ENCODE assay signal across 1 cellular context in the genomic region with DNA sequence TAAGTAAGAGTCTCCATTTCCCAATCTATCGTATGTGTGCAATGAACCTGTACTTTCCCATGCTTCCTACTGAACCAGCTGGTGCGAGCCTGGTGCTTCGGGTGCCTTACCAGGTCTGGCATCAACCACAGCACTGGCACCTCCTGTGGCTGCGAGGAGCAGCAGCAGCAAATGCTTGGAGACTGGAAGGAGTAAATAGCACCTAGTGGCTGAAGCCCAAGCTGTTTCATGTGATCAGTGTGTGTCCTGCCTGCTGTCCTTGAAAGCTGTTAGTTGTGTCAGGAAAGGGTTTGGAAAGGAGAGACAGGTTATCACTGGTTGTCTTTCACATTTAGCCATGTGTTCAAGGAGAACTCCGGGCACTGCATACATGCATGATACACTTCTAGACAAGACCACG.
TF ChIP-seq lines count a peak whose summit lies in the region.

No MANE protein-coding gene starts in this region.

TF ChIP-seq in HepG2, 621 proteins besides CTCF, POLR2A, EP300 and RAD21 (continued from another document and continues in another):
- TF ChIP-seq IRF2 (CRISPR knock-in tag; IDR thresholded peaks at IDR 0.05) (peak; percentile 48; the same call in 1 of the 2 replicates), BRD4 (CRISPR knock-in tag; IDR thresholded peaks at IDR 0.05) (no peak), TBX2 (CRISPR knock-in tag; IDR thresholded peaks at IDR 0.05; ENCODE audit: borderline replicate concordance) (peak; percentile 68; the same call in 1 of the 2 replicates), IKZF5 (CRISPR knock-in tag; IDR thresholded peaks at IDR 0.05) (peak; percentile 55; the same call in 1 of the 2 replicates), NAIF1 (CRISPR knock-in tag; IDR thresholded peaks at IDR 0.05; ENCODE audit: borderline replicate concordance) (no peak), KDM5A (IDR thresholded peaks at IDR 0.05; ENCODE audit: borderline replicate concordance, low read length) (no peak), RORA (CRISPR knock-in tag; IDR thresholded peaks at IDR 0.05) (no peak), DR1 (CRISPR knock-in tag; IDR thresholded peaks at IDR 0.05) (no peak), EED (CRISPR knock-in tag; IDR thresholded peaks at IDR 0.05) (no peak), ZMAT3 (CRISPR knock-in tag; conservative IDR thresholded peaks at IDR 0.05) (no peak), SALL2 (CRISPR knock-in tag; IDR thresholded peaks at IDR 0.05) (0 out of 2 replicates have a peak, but pooled peaks have one; percentile 26), AKAP8 (CRISPR knock-in tag; IDR thresholded peaks at IDR 0.05) (no peak), ZNF543 (CRISPR knock-in tag; IDR thresholded peaks at IDR 0.05) (no peak), HNF4G (IDR thresholded peaks at IDR 0.05; ENCODE audit: borderline replicate concordance, low read depth, low read length) (no peak), HNF4G (CRISPR knock-in tag; IDR thresholded peaks at IDR 0.05; ENCODE audit: borderline replicate concordance, low read depth) (no peak), ZNF605 (CRISPR knock-in tag; IDR thresholded peaks at IDR 0.05) (0 out of 2 replicates have a peak, but pooled peaks have one; percentile 41), PLRG1 (conservative IDR thresholded peaks at IDR 0.05) (no peak), ZNF546 (CRISPR knock-in tag; conservative IDR thresholded peaks at IDR 0.05) (no peak), ZNF350 (CRISPR knock-in tag; IDR thresholded peaks at IDR 0.05; ENCODE audit: borderline replicate concordance, low read depth) (no peak; the same call in 1 of the 2 replicates), ZBTB1 (CRISPR knock-in tag; IDR thresholded peaks at IDR 0.05; ENCODE audit: borderline replicate concordance) (no peak), NPAS2 (CRISPR knock-in tag; IDR thresholded peaks at IDR 0.05; ENCODE audit: borderline replicate concordance) (no peak), ZNF773 (CRISPR knock-in tag; IDR thresholded peaks at IDR 0.05; ENCODE audit: borderline replicate concordance) (no peak), ZBTB7B (CRISPR knock-in tag; IDR thresholded peaks at IDR 0.05) (no peak), ZBTB46 (CRISPR knock-in tag; IDR thresholded peaks at IDR 0.05; ENCODE audit: borderline replicate concordance) (no peak), ZFAT (CRISPR knock-in tag; conservative IDR thresholded peaks at IDR 0.05) (no peak), TOE1 (CRISPR knock-in tag; IDR thresholded peaks at IDR 0.05) (no peak), SOX6 (IDR thresholded peaks at IDR 0.05) (no peak), SOX6 (CRISPR knock-in tag; IDR thresholded peaks at IDR 0.05) (peak; percentile 54), ZNF639 (CRISPR knock-in tag; conservative IDR thresholded peaks at IDR 0.05) (no peak), ZNF136 (CRISPR knock-in tag; IDR thresholded peaks at IDR 0.05; ENCODE audit: low read depth) (no peak), FOXA1 (IDR thresholded peaks at IDR 0.05) (no peak), FOXA1 (CRISPR knock-in tag; IDR thresholded peaks at IDR 0.05) (peak; percentile 59), SMAD3 (CRISPR knock-in tag; IDR thresholded peaks at IDR 0.05) (0 out of 2 replicates have a peak, but pooled peaks have one; percentile 23), ZSCAN30 (CRISPR knock-in tag; IDR thresholded peaks at IDR 0.05) (no peak), ETV6 (CRISPR knock-in tag; conservative IDR thresholded peaks at IDR 0.05) (no peak), ZSCAN22 (CRISPR knock-in tag; IDR thresholded peaks at IDR 0.05) (no peak), ZMYM3 (CRISPR knock-in tag; IDR thresholded peaks at IDR 0.05) (peak; percentile 38; the same call in 1 of the 2 replicates), KMT2A (CRISPR knock-in tag; IDR thresholded peaks at IDR 0.05) (no peak), CBX5 (CRISPR knock-in tag; IDR thresholded peaks at IDR 0.05; ENCODE audit: borderline replicate concordance) (peak; percentile 29; the same call in 1 of the 2 replicates), REL (CRISPR knock-in tag; conservative IDR thresholded peaks at IDR 0.05) (no peak), MXD4 (CRISPR knock-in tag; IDR thresholded peaks at IDR 0.05) (no peak)
- TF ChIP-seq, protein P1, sequence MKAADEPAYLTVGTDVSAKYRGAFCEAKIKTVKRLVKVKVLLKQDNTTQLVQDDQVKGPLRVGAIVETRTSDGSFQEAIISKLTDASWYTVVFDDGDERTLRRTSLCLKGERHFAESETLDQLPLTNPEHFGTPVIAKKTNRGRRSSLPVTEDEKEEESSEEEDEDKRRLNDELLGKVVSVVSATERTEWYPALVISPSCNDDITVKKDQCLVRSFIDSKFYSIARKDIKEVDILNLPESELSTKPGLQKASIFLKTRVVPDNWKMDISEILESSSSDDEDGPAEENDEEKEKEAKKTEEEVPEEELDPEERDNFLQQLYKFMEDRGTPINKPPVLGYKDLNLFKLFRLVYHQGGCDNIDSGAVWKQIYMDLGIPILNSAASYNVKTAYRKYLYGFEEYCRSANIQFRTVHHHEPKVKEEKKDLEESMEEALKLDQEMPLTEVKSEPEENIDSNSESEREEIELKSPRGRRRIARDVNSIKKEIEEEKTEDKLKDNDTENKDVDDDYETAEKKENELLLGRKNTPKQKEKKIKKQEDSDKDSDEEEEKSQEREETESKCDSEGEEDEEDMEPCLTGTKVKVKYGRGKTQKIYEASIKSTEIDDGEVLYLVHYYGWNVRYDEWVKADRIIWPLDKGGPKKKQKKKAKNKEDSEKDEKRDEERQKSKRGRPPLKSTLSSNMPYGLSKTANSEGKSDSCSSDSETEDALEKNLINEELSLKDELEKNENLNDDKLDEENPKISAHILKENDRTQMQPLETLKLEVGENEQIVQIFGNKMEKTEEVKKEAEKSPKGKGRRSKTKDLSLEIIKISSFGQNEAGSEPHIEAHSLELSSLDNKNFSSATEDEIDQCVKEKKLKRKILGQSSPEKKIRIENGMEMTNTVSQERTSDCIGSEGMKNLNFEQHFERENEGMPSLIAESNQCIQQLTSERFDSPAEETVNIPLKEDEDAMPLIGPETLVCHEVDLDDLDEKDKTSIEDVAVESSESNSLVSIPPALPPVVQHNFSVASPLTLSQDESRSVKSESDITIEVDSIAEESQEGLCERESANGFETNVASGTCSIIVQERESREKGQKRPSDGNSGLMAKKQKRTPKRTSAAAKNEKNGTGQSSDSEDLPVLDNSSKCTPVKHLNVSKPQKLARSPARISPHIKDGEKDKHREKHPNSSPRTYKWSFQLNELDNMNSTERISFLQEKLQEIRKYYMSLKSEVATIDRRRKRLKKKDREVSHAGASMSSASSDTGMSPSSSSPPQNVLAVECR (CRISPR knock-in tag; IDR thresholded peaks at IDR 0.05; ENCODE audit: borderline replicate concordance) = no peak
- TF ChIP-seq, protein P2, sequence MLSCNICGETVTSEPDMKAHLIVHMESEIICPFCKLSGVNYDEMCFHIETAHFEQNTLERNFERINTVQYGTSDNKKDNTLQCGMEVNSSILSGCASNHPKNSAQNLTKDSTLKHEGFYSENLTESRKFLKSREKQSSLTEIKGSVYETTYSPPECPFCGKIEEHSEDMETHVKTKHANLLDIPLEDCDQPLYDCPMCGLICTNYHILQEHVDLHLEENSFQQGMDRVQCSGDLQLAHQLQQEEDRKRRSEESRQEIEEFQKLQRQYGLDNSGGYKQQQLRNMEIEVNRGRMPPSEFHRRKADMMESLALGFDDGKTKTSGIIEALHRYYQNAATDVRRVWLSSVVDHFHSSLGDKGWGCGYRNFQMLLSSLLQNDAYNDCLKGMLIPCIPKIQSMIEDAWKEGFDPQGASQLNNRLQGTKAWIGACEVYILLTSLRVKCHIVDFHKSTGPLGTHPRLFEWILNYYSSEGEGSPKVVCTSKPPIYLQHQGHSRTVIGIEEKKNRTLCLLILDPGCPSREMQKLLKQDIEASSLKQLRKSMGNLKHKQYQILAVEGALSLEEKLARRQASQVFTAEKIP (CRISPR knock-in tag; IDR thresholded peaks at IDR 0.05; ENCODE audit: borderline replicate concordance) = no peak
- TF ChIP-seq, protein P3, sequence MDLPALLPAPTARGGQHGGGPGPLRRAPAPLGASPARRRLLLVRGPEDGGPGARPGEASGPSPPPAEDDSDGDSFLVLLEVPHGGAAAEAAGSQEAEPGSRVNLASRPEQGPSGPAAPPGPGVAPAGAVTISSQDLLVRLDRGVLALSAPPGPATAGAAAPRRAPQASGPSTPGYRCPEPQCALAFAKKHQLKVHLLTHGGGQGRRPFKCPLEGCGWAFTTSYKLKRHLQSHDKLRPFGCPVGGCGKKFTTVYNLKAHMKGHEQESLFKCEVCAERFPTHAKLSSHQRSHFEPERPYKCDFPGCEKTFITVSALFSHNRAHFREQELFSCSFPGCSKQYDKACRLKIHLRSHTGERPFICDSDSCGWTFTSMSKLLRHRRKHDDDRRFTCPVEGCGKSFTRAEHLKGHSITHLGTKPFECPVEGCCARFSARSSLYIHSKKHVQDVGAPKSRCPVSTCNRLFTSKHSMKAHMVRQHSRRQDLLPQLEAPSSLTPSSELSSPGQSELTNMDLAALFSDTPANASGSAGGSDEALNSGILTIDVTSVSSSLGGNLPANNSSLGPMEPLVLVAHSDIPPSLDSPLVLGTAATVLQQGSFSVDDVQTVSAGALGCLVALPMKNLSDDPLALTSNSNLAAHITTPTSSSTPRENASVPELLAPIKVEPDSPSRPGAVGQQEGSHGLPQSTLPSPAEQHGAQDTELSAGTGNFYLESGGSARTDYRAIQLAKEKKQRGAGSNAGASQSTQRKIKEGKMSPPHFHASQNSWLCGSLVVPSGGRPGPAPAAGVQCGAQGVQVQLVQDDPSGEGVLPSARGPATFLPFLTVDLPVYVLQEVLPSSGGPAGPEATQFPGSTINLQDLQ (CRISPR knock-in tag; IDR thresholded peaks at IDR 0.05) = no peak
- TF ChIP-seq, protein P4, sequence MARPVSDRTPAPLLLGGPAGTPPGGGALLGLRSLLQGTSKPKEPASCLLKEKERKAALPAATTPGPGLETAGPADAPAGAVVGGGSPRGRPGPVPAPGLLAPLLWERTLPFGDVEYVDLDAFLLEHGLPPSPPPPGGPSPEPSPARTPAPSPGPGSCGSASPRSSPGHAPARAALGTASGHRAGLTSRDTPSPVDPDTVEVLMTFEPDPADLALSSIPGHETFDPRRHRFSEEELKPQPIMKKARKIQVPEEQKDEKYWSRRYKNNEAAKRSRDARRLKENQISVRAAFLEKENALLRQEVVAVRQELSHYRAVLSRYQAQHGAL (CRISPR knock-in tag; IDR thresholded peaks at IDR 0.05; ENCODE audit: not compliant biosample characterization) = no peak
- TF ChIP-seq, protein P5, sequence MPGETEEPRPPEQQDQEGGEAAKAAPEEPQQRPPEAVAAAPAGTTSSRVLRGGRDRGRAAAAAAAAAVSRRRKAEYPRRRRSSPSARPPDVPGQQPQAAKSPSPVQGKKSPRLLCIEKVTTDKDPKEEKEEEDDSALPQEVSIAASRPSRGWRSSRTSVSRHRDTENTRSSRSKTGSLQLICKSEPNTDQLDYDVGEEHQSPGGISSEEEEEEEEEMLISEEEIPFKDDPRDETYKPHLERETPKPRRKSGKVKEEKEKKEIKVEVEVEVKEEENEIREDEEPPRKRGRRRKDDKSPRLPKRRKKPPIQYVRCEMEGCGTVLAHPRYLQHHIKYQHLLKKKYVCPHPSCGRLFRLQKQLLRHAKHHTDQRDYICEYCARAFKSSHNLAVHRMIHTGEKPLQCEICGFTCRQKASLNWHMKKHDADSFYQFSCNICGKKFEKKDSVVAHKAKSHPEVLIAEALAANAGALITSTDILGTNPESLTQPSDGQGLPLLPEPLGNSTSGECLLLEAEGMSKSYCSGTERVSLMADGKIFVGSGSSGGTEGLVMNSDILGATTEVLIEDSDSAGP (CRISPR knock-in tag; IDR thresholded peaks at IDR 0.05; ENCODE audit: borderline replicate concordance) = no peak
- TF ChIP-seq, protein P6, sequence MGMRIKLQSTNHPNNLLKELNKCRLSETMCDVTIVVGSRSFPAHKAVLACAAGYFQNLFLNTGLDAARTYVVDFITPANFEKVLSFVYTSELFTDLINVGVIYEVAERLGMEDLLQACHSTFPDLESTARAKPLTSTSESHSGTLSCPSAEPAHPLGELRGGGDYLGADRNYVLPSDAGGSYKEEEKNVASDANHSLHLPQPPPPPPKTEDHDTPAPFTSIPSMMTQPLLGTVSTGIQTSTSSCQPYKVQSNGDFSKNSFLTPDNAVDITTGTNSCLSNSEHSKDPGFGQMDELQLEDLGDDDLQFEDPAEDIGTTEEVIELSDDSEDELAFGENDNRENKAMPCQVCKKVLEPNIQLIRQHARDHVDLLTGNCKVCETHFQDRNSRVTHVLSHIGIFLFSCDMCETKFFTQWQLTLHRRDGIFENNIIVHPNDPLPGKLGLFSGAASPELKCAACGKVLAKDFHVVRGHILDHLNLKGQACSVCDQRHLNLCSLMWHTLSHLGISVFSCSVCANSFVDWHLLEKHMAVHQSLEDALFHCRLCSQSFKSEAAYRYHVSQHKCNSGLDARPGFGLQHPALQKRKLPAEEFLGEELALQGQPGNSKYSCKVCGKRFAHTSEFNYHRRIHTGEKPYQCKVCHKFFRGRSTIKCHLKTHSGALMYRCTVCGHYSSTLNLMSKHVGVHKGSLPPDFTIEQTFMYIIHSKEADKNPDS (CRISPR knock-in tag; IDR thresholded peaks at IDR 0.05) = no peak
